In genomic region chr5:159750226-159750625, GRCh38 we compare ENCODE assay signal across 33 cellular contexts.
"Had no signal": no experiment of that assay in that cellular context is flagged by ENCODE, and none has a peak within 500 bp of the region (broad histone marks: within the 10 kb centered on the region; RNA-seq: fewer than 3 reads in every experiment).

No MANE protein-coding gene starts in this region.

- DNase-seq: activated CD4-positive, alpha-beta T cell treated with anti-CD3 and anti-CD28 coated beads, Interleukin-2, amount 10 ng/mL, durations not matched to agents 24 days and 14 days; activated CD4-positive, alpha-beta T cell treated with anti-CD3 and anti-CD28 coated beads, Interleukin-2, amount 50 U/mL, for 4 hours; activated CD8-positive, alpha-beta T cell treated with anti-CD3 and anti-CD28 coated beads for 36 hours; activated gamma-delta T cell; activated naive CD4-positive, alpha-beta T cell treated with Interleukin-2 at 50 U/mL for 16 hours; activated naive CD8-positive, alpha-beta T cell treated with anti-CD3 and anti-CD28 coated beads, Interleukin-2, amount 10 ng/mL, durations not matched to agents 7 days and 5 days; activated T-cell treated with anti-CD3 and anti-CD28 coated beads, Interleukin-2, amount 50 U/mL, for 1 hour; activated T-cell treated with anti-CD3 and anti-CD28 coated beads, Interleukin-2, amount 50 U/mL, for 72 hours; amygdala; body of pancreas; Kasumi-1; KG1; MG63; NCI-H1048; NCI-H146; NCI-H187 treated with DMSO at 0.1 percent for 48 hours; NCI-H2081 treated with DMSO at 0.1 percent for 48 hours; NCI-H226; NCI-H446 treated with DMSO at 0.1 percent for 48 hours; NCI-H524; NCI-H69; NK-92 treated with Interleukin-12 subunit alpha and Interleukin-12 subunit beta, amount 100 ng/mL, for 24 hours; PC-9; SIG-M5; T1000; WERI-Rb-1 had no signal

- H3K27ac Mint-ChIP-seq: activated CD4-positive, alpha-beta T cell treated with anti-CD3 and anti-CD28 coated beads, Interleukin-2, amount 10 ng/mL, durations not matched to agents 24 days and 14 days; activated CD8-positive, alpha-beta T cell treated with anti-CD3 and anti-CD28 coated beads for 36 hours; activated naive CD4-positive, alpha-beta T cell treated with anti-CD3 and anti-CD28 coated beads, Interleukin-2, amount 50 U/mL, for 24 hours; activated naive CD8-positive, alpha-beta T cell treated with anti-CD3 and anti-CD28 coated beads, Interleukin-2, amount 10 ng/mL, durations not matched to agents 7 days and 5 days; activated T-cell treated with anti-CD3 and anti-CD28 coated beads, Interleukin-2, amount 50 U/mL, for 72 hours; activated T-helper 2 cell treated with anti-CD3 and anti-CD28 coated beads, Interferon-gamma antibody, Interleukin-2, Interleukin-4, amounts not matched to agents 10 μg/mL and 5 μg/mL and 100 μg/mL, durations not matched to agents 14 hours and 24 hours and 36 hours had no signal

- H3K36me3 Mint-ChIP-seq: activated naive CD4-positive, alpha-beta T cell treated with anti-CD3 and anti-CD28 coated beads, Interleukin-2, amount 50 U/mL, for 24 hours had no signal

- H3K4me3 Mint-ChIP-seq: activated CD4-positive, alpha-beta T cell treated with anti-CD3 and anti-CD28 coated beads, Interleukin-2, amount 10 ng/mL, durations not matched to agents 24 days and 14 days; activated CD8-positive, alpha-beta T cell treated with anti-CD3 and anti-CD28 coated beads for 36 hours; activated naive CD4-positive, alpha-beta T cell treated with anti-CD3 and anti-CD28 coated beads, Interleukin-2, amount 50 U/mL, for 24 hours; activated naive CD8-positive, alpha-beta T cell treated with anti-CD3 and anti-CD28 coated beads, Interleukin-2, amount 10 ng/mL, durations not matched to agents 7 days and 5 days; activated T-cell treated with anti-CD3 and anti-CD28 coated beads, Interleukin-2, amount 50 U/mL, for 72 hours had no signal

- H2AFZ ChIP-seq: PC-9 had no signal

- H3K27ac ChIP-seq: body of pancreas, breast epithelium, PC-9, RWPE1, WERI-Rb-1 had no signal

- H3K36me3 ChIP-seq: breast epithelium, MG63, WERI-Rb-1 had no signal

- H3K27me3 ChIP-seq: body of pancreas, breast epithelium, MG63 had no signal

- FAIRE-seq: astrocyte, RCC 7860 had no signal

- H3K4me1 ChIP-seq: body of pancreas, breast epithelium had no signal

- H3K4me1 Mint-ChIP-seq: activated CD4-positive, alpha-beta T cell treated with anti-CD3 and anti-CD28 coated beads, Interleukin-2, amount 10 ng/mL, durations not matched to agents 24 days and 14 days had no signal

- H3K9me3 Mint-ChIP-seq: activated CD4-positive, alpha-beta T cell treated with anti-CD3 and anti-CD28 coated beads, Interleukin-2, amount 10 ng/mL, durations not matched to agents 24 days and 14 days had no signal

- H3K4me3 ChIP-seq: body of pancreas, breast epithelium, MG63, PC-9 had no signal

- H3K27me3 Mint-ChIP-seq: activated CD4-positive, alpha-beta T cell treated with anti-CD3 and anti-CD28 coated beads, Interleukin-2, amount 10 ng/mL, durations not matched to agents 24 days and 14 days; activated CD8-positive, alpha-beta T cell treated with anti-CD3 and anti-CD28 coated beads for 36 hours; activated naive CD4-positive, alpha-beta T cell treated with anti-CD3 and anti-CD28 coated beads, Interleukin-2, amount 50 U/mL, for 24 hours had no signal

- ATAC-seq: activated CD8-positive, alpha-beta T cell treated with anti-CD3 and anti-CD28 coated beads for 36 hours; activated T-cell treated with anti-CD3 and anti-CD28 coated beads, Interleukin-2, amount 50 U/mL, for 72 hours; body of pancreas; Right ventricle myocardium inferior had no signal

- H3K4me2 ChIP-seq: PC-9 had no signal
